In the genomic region with DNA sequence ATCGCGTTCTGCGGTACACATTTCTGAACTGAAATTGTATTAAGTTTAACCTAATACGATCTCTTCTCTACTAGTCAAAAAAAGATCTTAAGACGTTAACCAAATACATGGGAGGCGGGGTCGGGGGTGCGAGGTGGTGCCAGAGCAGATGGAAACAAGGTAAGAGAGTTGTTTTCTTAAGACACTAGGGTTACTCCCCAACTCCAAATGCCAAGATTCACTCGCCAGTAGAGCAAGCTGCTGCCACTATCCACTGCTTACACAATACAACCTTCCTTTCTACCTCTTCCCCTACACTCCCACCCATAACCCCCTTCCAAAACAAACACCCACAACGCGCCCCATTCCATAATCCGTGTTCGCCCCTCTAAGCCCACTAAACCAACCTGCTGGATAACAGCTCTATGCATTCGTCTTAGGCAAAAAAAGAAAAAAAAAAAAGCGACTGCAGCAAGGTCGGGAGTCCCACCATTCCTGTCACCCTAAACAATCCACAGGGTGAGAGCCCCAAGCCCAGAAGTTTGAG, we compare ENCODE assay signal across 8 cellular contexts.
DNase-seq lines count a peak whose midpoint lies in the region; ATAC-seq and TF ChIP-seq lines count a peak whose summit lies in the region.

No MANE protein-coding gene starts in this region.

- no peak for TF ChIP-seq POLR2A in NB4 (IDR thresholded peaks at IDR 0.05; ENCODE audit: extremely low read depth, insufficient read length)

- peak overlapping the region; percentile 94 for H3K27ac Mint-ChIP-seq in stimulated activated naive B cell treated with anti-CD40 and anti-IgM and Interleukin-4, amounts not matched to agents 10 μg/mL and 1 μg/mL and 100 μg/mL, for 72 hours

- peak; percentile 47 for DNase-seq in DMS53 (lab: John Stamatoyannopoulos, UW)
- no peak for DNase-seq in DMS53 treated with DMSO at 0.1 percent for 48 hours (lab: John Stamatoyannopoulos, UW; ENCODE audit: unreplicated experiment)
- peak; percentile 66 for DNase-seq in NB4 (ENCODE audit: low read depth)
- no peak for DNase-seq in astrocyte of the cerebellum (ENCODE audit: low read depth)
- peak; percentile 53 for DNase-seq in islet precursor cell
- no peak for DNase-seq in stimulated activated naive B cell treated with anti-CD40 and anti-IgM and Interleukin-4, amounts not matched to agents 10 μg/mL and 1 μg/mL and 100 μg/mL, for 72 hours
- DNase-seq in NCI-H2029 (lab: John Stamatoyannopoulos, UW): no peak

- H3K27me3 Mint-ChIP-seq in stimulated activated naive B cell treated with anti-CD40 and anti-IgM and Interleukin-4, amounts not matched to agents 10 μg/mL and 1 μg/mL and 100 μg/mL, for 72 hours: no peaks in the 10 kb centered on the region

- H3K4me3 ChIP-seq in NB4 (ENCODE audit: low read depth, low read length): peak overlapping the region; percentile 90
- H3K4me3 ChIP-seq in astrocyte of the cerebellum (ENCODE audit: low read depth, low read length): peak overlapping the region; percentile 75

- no peaks in the 10 kb centered on the region for H3K9me3 Mint-ChIP-seq in stimulated activated naive B cell treated with anti-CD40 and anti-IgM and Interleukin-4, amounts not matched to agents 10 μg/mL and 1 μg/mL and 100 μg/mL, for 72 hours

- ATAC-seq in stimulated activated naive B cell treated with anti-CD40 and anti-IgM and Interleukin-4, amounts not matched to agents 10 μg/mL and 1 μg/mL and 100 μg/mL, for 72 hours (replicated peaks): no peak
- ATAC-seq in GM21576 (IDR thresholded peaks at IDR 0.05; ENCODE audit: unreplicated experiment): no peak

- in situ Hi-C loops in astrocyte of the cerebellum (cut with HindIII; ENCODE audit: low sequenced_read_pairs): no loop called here

- peak overlapping the region; percentile 90 to 100 for H3K4me3 Mint-ChIP-seq in stimulated activated naive B cell treated with anti-CD40 and anti-IgM and Interleukin-4, amounts not matched to agents 10 μg/mL and 1 μg/mL and 100 μg/mL, for 72 hours

- peaks cover 15 to 44% of the 10 kb centered on the region in 2 donors for H3K4me1 Mint-ChIP-seq in stimulated activated naive B cell treated with anti-CD40 and anti-IgM and Interleukin-4, amounts not matched to agents 10 μg/mL and 1 μg/mL and 100 μg/mL, for 72 hours

- TF ChIP-seq CTCF in NB4 (IDR thresholded peaks at IDR 0.05; ENCODE audit: low read depth, low read length): no peak
- no peak for TF ChIP-seq CTCF in astrocyte of the cerebellum (IDR thresholded peaks at IDR 0.05; ENCODE audit: low read depth, low read length, missing control alignments)

- H3K36me3 Mint-ChIP-seq in stimulated activated naive B cell treated with anti-CD40 and anti-IgM and Interleukin-4, amounts not matched to agents 10 μg/mL and 1 μg/mL and 100 μg/mL, for 72 hours: peaks cover 0 to 3% of the 10 kb centered on the region in 2 donors

Comparison
In these comparisons a context has a peak if more than half of its experiments do, and no peak if none do; other contexts are left out.
1. DNase-seq: peak in DMS53 (single experiment), NB4 (single experiment) and islet precursor cell (single experiment); none in DMS53 treated with DMSO at 0.1 percent for 48 hours (single experiment), astrocyte of the cerebellum (single experiment), stimulated activated naive B cell treated with anti-CD40 and anti-IgM and Interleukin-4, amounts not matched to agents 10 μg/mL and 1 μg/mL and 100 μg/mL, for 72 hours (single experiment) and NCI-H2029 (single experiment).